In the genomic region with DNA sequence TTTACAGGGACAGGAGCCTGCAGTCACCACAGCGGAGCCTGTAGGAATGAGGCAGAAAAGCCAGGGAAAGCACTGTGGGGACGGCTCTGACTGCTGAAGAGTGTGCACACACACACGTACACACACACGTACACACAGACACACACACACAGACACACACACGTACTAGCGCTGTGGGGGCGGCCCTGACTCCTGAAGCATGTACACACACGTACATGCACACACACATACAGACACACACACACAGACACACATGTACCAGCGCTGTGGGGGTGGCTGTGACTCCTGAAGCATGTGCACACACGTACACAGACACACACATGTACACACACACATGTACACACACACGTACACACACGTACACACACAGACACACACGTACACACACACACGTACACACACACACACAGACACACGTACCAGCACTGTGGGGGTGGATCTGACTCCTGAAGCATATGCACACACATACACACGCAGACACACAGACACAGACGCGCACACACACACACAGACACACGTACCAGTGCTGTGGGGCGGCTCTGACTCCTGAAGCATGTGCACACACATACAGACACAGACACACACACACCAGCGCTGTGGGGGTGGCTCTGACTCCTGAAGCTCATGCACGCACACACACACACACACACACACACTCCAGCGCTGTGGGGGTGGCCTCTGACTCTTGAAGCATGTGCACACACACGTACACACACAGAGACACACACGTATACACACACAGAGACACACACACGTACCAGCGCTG, we compare ENCODE assay signal across 17 cellular contexts.
A peak's percentile ranks its signal among the peaks of the same experiment; 100 is the strongest.
DNase-seq lines count a peak whose midpoint lies in the region; ATAC-seq lines count a peak whose summit lies in the region.
"Had no signal": no experiment of that assay in that cellular context is flagged by ENCODE, and none has a peak within 500 bp of the region (broad histone marks: within the 10 kb centered on the region; RNA-seq: fewer than 3 reads in every experiment).

No MANE protein-coding gene starts in this region.

- peaks cover 17 to 35% (median 23%) of the 10 kb centered on the region in 11 experiments for H3K9me3 ChIP-seq in BLaER1 treated with 17β-estradiol and CSF1 and Interleukin-3, amounts not matched to agents 10 nM and 100 nM (replicated peaks in 1 of 11)
- H3K9me3 ChIP-seq in T-helper 17 cell (ENCODE audit: control insufficient read depth, low read length, poor library complexity, severe bottlenecking): no peaks in the 10 kb centered on the region
- H3K9me3 ChIP-seq in mesenchymal stem cell (ENCODE audit: control insufficient read depth, low read length): no peaks in the 10 kb centered on the region
- H3K9me3 ChIP-seq: HAP-1, MG63, SK-N-SH had no signal

- intact Hi-C loops in posterior vena cava (cut with DNase I): no loop called here

- peaks cover 8% of the 10 kb centered on the region for H3K27me3 Mint-ChIP-seq in T-helper 17 cell

- peak overlapping the region; percentile 11 for H4K91ac ChIP-seq in mesenchymal stem cell (ENCODE audit: low read length)

- no peak overlapping the region for H2AFZ ChIP-seq in mesenchymal stem cell (ENCODE audit: low read depth, low read length)

- no peaks in the 10 kb centered on the region for H3K79me1 ChIP-seq in mesenchymal stem cell (replicated peaks; ENCODE audit: low read length, poor library complexity, severe bottlenecking)

- H3K14ac ChIP-seq in mesenchymal stem cell (ENCODE audit: low read length in 2 of 2): peak overlapping the region in 1 of 2 experiments; percentile 9

- no peaks in the 10 kb centered on the region for H3K27me3 ChIP-seq in BLaER1 treated with 17β-estradiol and CSF1 and Interleukin-3, amounts not matched to agents 10 nM and 100 nM
- H3K27me3 ChIP-seq in mesenchymal stem cell (ENCODE audit: control insufficient read depth in 1 of 2, insufficient read depth in 1 of 2, low read length in 2 of 2): peaks cover 0 to 38% of the 10 kb centered on the region in 2 experiments
- H3K27me3 ChIP-seq: MG63 had no signal

- 89% methylated on average over 27 of the region's 27 CpGs for WGBS in mesenchymal stem cell

- H3K4me3 Mint-ChIP-seq in T-helper 17 cell: peak overlapping the region; percentile 58
- H3K4me3 Mint-ChIP-seq: CD8-positive, alpha-beta T cell had no signal

- peak overlapping the region; percentile 75 to 93 (median 79); a peak in 21 of 22 replicates for H3K4me2 ChIP-seq in BLaER1 treated with 17β-estradiol and CSF1 and Interleukin-3, amounts not matched to agents 10 nM and 100 nM
- no peak overlapping the region for H3K4me2 ChIP-seq in mesenchymal stem cell (ENCODE audit: low read length, poor library complexity, severe bottlenecking)
- H3K4me2 ChIP-seq: KMS-11, SK-N-SH had no signal

- H3K27ac Mint-ChIP-seq in T-helper 17 cell: peak overlapping the region; percentile 47
- H3K27ac Mint-ChIP-seq: CD8-positive, alpha-beta T cell had no signal

- H4K20me1 ChIP-seq in BLaER1 treated with 17β-estradiol and CSF1 and Interleukin-3, amounts not matched to agents 10 nM and 100 nM: peaks cover 0 to 6% (median 0%) of the 10 kb centered on the region in 11 experiments; a peak in 1 of 22 replicates

- no peak overlapping the region for H3K4ac ChIP-seq in mesenchymal stem cell (ENCODE audit: low read depth in 1 of 2, low read length in 2 of 2)

- H3K23ac ChIP-seq in mesenchymal stem cell (ENCODE audit: low read length in 2 of 2): no peak overlapping the region

- peak overlapping the region in 8 of 11 experiments; percentile 63 to 77 (median 72); a peak in 17 of 22 replicates for H3K27ac ChIP-seq in BLaER1 treated with 17β-estradiol and CSF1 and Interleukin-3, amounts not matched to agents 10 nM and 100 nM
- H3K27ac ChIP-seq in mesenchymal stem cell (ENCODE audit: low read length, poor library complexity, severe bottlenecking): no peak overlapping the region
- H3K27ac ChIP-seq: KMS-11 had no signal

- no peak for ATAC-seq in T-helper 17 cell
- no peak for ATAC-seq in HG03354 (IDR thresholded peaks at IDR 0.05; ENCODE audit: poor library complexity, severe bottlenecking, unreplicated experiment)
- ATAC-seq: CD8-positive, alpha-beta T cell had no signal

- no peak overlapping the region for H2BK5ac ChIP-seq in mesenchymal stem cell (ENCODE audit: low read depth, low read length, poor library complexity, severe bottlenecking)

- no peak overlapping the region for H2AK5ac ChIP-seq in mesenchymal stem cell (ENCODE audit: low read length, severe bottlenecking)

- H3K36me3 ChIP-seq in BLaER1 treated with 17β-estradiol and CSF1 and Interleukin-3, amounts not matched to agents 10 nM and 100 nM: 0 out of 22 replicates have a peak, but pooled peaks cover 0 to 6% (median 0%) of the 10 kb centered on the region in 11 experiments
- H3K36me3 ChIP-seq in mesenchymal stem cell (ENCODE audit: control insufficient read depth in 1 of 2, insufficient read depth in 2 of 2, low read depth in 1 of 2, low read length in 2 of 2): peaks cover 0 to 4% of the 10 kb centered on the region in 2 experiments
- H3K36me3 ChIP-seq: HAP-1, MG63 had no signal

- H3K36me3 Mint-ChIP-seq in T-helper 17 cell (ENCODE audit: low read depth): no peaks in the 10 kb centered on the region
- H3K36me3 Mint-ChIP-seq: CD8-positive, alpha-beta T cell had no signal

- no peak overlapping the region; a peak in 1 of 20 replicates for H3K4me3 ChIP-seq in BLaER1 treated with 17β-estradiol and CSF1 and Interleukin-3, amounts not matched to agents 10 nM and 100 nM
- H3K4me3 ChIP-seq in mesenchymal stem cell (ENCODE audit: insufficient read depth in 1 of 2, low read depth in 1 of 2, low read length in 2 of 2): no peak overlapping the region
- H3K4me3 ChIP-seq: HAP-1, MG63 had no signal

- no peak overlapping the region for H3K18ac ChIP-seq in mesenchymal stem cell (ENCODE audit: low read depth in 1 of 2, low read length in 2 of 2)

- H2BK15ac ChIP-seq in mesenchymal stem cell (ENCODE audit: low read depth, poor library complexity, severe bottlenecking): no peak overlapping the region

- H2BK12ac ChIP-seq in mesenchymal stem cell (ENCODE audit: low read length in 2 of 2): no peak overlapping the region

- H4K8ac ChIP-seq in mesenchymal stem cell (ENCODE audit: low read length): no peak overlapping the region

- H2BK120ac ChIP-seq in mesenchymal stem cell (ENCODE audit: low read depth, low read length): no peak overlapping the region

- H3K9ac ChIP-seq in BLaER1 treated with 17β-estradiol and CSF1 and Interleukin-3, amounts not matched to agents 10 nM and 100 nM: peak overlapping the region in 6 of 11 experiments; percentile 0 to 80 (median 76); a peak in 7 of 22 replicates
- no peak overlapping the region for H3K9ac ChIP-seq in mesenchymal stem cell (ENCODE audit: low read length)
- H3K9ac ChIP-seq: KMS-11, SK-N-SH had no signal

- peaks cover 37 to 66% (median 57%) of the 10 kb centered on the region in 10 experiments for H3K4me1 ChIP-seq in BLaER1 treated with 17β-estradiol and CSF1 and Interleukin-3, amounts not matched to agents 10 nM and 100 nM
- no peaks in the 10 kb centered on the region for H3K4me1 ChIP-seq in mesenchymal stem cell (ENCODE audit: control insufficient read depth, insufficient read depth, low read depth, low read length)
- H3K4me1 ChIP-seq: HAP-1 had no signal

- H3K4me1 Mint-ChIP-seq in T-helper 17 cell: peaks cover 7% of the 10 kb centered on the region

- no peak for DNase-seq in T-helper 17 cell
- no peak for DNase-seq in mesenchymal stem cell
- DNase-seq in posterior vena cava (ENCODE audit: low spot score): peak; percentile 46
- DNase-seq in GM19238 (ENCODE audit: insufficient read length, low spot score): no peak
- no peak for DNase-seq in DMS79 treated with DMSO at 0.1 percent for 48 hours (lab: John Stamatoyannopoulos, UW)
- DNase-seq: ACHN; CD8-positive, alpha-beta T cell; MG63; NCI-H1092 treated with DMSO at 0.1 percent for 48 hours; NCI-H187; NCI-H69; NK-92 treated with Interleukin-12 subunit alpha and Interleukin-12 subunit beta, amount 100 ng/mL, for 24 hours; SK-N-SH had no signal
